In the genomic region with DNA sequence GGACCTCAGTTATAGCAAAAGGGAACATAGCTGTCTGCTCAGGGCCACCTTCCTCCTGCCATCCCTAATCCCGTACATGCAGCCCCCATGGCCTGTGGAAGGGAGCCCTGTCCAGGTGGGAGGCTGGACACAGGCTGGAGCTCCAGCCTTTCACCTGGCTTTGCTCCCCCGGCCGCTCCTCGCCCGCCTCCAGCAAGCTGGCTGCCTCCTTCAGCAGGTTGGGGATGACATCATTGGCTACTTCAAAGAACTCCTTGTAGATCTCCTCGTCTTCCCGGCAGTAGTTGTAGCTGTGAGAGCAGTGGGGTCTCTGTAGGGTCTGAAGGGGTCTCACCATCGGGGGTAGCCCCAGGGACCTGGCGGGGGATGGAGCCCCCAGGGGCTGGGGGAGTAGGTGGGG, we compare ENCODE assay signal across 24 cellular contexts.
"Had no signal": no experiment of that assay in that cellular context is flagged by ENCODE, and none has a peak within 500 bp of the region (broad histone marks: within the 10 kb centered on the region; RNA-seq: fewer than 3 reads in every experiment).

No MANE protein-coding gene starts in this region.

- H3K27me3 Mint-ChIP-seq: activated CD4-positive, alpha-beta memory T cell treated with anti-CD3 and anti-CD28 coated beads for 36 hours; activated CD8-positive, alpha-beta memory T cell treated with anti-CD3 and anti-CD28 coated beads, Interleukin-2, amount 10 ng/mL, durations not matched to agents 7 days and 5 days; activated T-helper 17 cell treated with anti-CD3 and anti-CD28 coated beads, Interleukin-2, amount 50 U/mL, for 72 hours; stimulated activated naive CD8-positive, alpha-beta T cell treated with anti-CD3 and anti-CD28 coated beads, Interleukin-15, Interleukin-2, amounts not matched to agents 100 ng/mL and 50 ng/mL, for 24 hours had no signal

- H3K9me3 ChIP-seq: esophagus muscularis mucosa, gastrocnemius medialis, right lobe of liver, tibial artery had no signal

- DNase-seq: activated CD4-positive, alpha-beta memory T cell treated with anti-CD3 and anti-CD28 coated beads for 36 hours; activated CD4-positive, alpha-beta T cell treated with anti-CD3 and anti-CD28 coated beads for 4 hours; activated CD4-positive, CD25-positive, alpha-beta regulatory T cell; activated CD8-positive, alpha-beta memory T cell treated with anti-CD3 and anti-CD28 coated beads, Interleukin-2, amount 10 ng/mL, durations not matched to agents 7 days and 5 days; activated naive CD4-positive, alpha-beta T cell treated with Interleukin-2 at 50 U/mL for 16 hours; activated T-cell treated with anti-CD3 and anti-CD28 coated beads for 4 hours; amygdala; gastrocnemius medialis; hippocampal formation; left cardiac atrium; midbrain; natural killer cell; nucleus accumbens; stimulated activated CD4-positive, alpha-beta T cell treated with anti-CD3 and anti-CD28 coated beads, Interleukin-1b, Interleukin-23, amount 100 ng/mL, for 48 hours; substantia nigra; tibial artery had no signal

- H3K9me3 Mint-ChIP-seq: activated CD4-positive, alpha-beta memory T cell treated with anti-CD3 and anti-CD28 coated beads for 36 hours; activated T-helper 17 cell treated with anti-CD3 and anti-CD28 coated beads, Interleukin-2, amount 50 U/mL, for 72 hours; natural killer cell; stimulated activated naive CD8-positive, alpha-beta T cell treated with anti-CD3 and anti-CD28 coated beads, Interleukin-15, Interleukin-2, amounts not matched to agents 100 ng/mL and 50 ng/mL, for 24 hours; T-helper 1 cell treated with Interleukin-12 subunit alpha and Interleukin-12 subunit beta and Interleukin-4 antibody, amounts not matched to agents 30 μg/mL and 1 μg/mL, for 36 hours had no signal

- H3K27ac ChIP-seq: coronary artery, parathyroid adenoma, right lobe of liver, skin epidermis had no signal

- H3K27ac Mint-ChIP-seq: activated CD4-positive, alpha-beta memory T cell treated with anti-CD3 and anti-CD28 coated beads for 36 hours; activated CD8-positive, alpha-beta memory T cell treated with anti-CD3 and anti-CD28 coated beads, Interleukin-2, amount 10 ng/mL, durations not matched to agents 7 days and 5 days; activated T-helper 17 cell treated with anti-CD3 and anti-CD28 coated beads, Interleukin-2, amount 50 U/mL, for 72 hours; stimulated activated naive CD8-positive, alpha-beta T cell treated with anti-CD3 and anti-CD28 coated beads, Interleukin-15, Interleukin-2, amounts not matched to agents 100 ng/mL and 50 ng/mL, for 24 hours; T-helper 1 cell treated with Interleukin-12 subunit alpha and Interleukin-12 subunit beta and Interleukin-4 antibody, amounts not matched to agents 30 μg/mL and 1 μg/mL, for 36 hours had no signal

- H3K9ac ChIP-seq: parathyroid adenoma had no signal

- H3K36me3 Mint-ChIP-seq: activated CD8-positive, alpha-beta memory T cell treated with anti-CD3 and anti-CD28 coated beads, Interleukin-2, amount 10 ng/mL, durations not matched to agents 7 days and 5 days; natural killer cell had no signal

- H3K27me3 ChIP-seq: esophagus muscularis mucosa, gastrocnemius medialis, right lobe of liver, tibial artery had no signal

- H2AFZ ChIP-seq: parathyroid adenoma had no signal

- H3K4me3 ChIP-seq: coronary artery, esophagus muscularis mucosa, gastrocnemius medialis, right lobe of liver, skin epidermis, tibial artery had no signal

- H3K4me3 Mint-ChIP-seq: activated CD8-positive, alpha-beta memory T cell treated with anti-CD3 and anti-CD28 coated beads, Interleukin-2, amount 10 ng/mL, durations not matched to agents 7 days and 5 days; activated T-helper 17 cell treated with anti-CD3 and anti-CD28 coated beads, Interleukin-2, amount 50 U/mL, for 72 hours; natural killer cell; stimulated activated naive CD8-positive, alpha-beta T cell treated with anti-CD3 and anti-CD28 coated beads, Interleukin-15, Interleukin-2, amounts not matched to agents 100 ng/mL and 50 ng/mL, for 24 hours; T-helper 1 cell treated with Interleukin-12 subunit alpha and Interleukin-12 subunit beta and Interleukin-4 antibody, amounts not matched to agents 30 μg/mL and 1 μg/mL, for 36 hours had no signal

- ATAC-seq: activated CD8-positive, alpha-beta memory T cell treated with anti-CD3 and anti-CD28 coated beads, Interleukin-2, amount 10 ng/mL, durations not matched to agents 7 days and 5 days; activated T-helper 17 cell treated with anti-CD3 and anti-CD28 coated beads, Interleukin-2, amount 50 U/mL, for 72 hours; gastrocnemius medialis; left cardiac atrium; natural killer cell; right lobe of liver had no signal
